23 cellular contexts compared by ENCODE assay signal in the genomic region with DNA sequence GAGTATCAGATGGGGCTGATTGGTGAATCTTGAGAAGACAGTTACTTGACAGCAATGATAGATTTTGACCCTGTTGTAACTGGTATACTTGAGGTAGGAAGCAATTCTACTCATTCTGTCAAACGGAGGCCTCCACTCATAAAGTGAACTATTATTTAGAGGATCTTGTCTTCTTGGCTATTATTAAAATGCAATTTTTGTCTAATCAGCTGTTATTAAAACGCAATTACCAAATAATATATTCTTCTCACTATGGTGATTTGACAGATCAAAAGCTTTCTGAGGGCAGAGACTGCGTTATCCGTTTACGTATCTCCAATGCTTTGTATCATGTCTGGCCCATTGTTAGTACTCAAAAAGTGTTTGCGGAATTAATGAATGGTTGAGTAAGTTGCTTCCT.
"Had no signal": no experiment of that assay in that cellular context is flagged by ENCODE, and none has a peak within 500 bp of the region (broad histone marks: within the 10 kb centered on the region; RNA-seq: fewer than 3 reads in every experiment).

No MANE protein-coding gene starts in this region.

- H3K4me3 ChIP-seq: SJSA1, SK-N-MC had no signal

- DNase-seq: Kasumi-1, MM.1S, NCI-H1092 treated with DMSO at 0.1 percent for 48 hours, NCI-H1694 treated with DMSO at 0.1 percent for 48 hours, NCI-H1930, NCI-H2081, NCI-H2107, NCI-H226, NCI-H446, NCI-H510A, NCI-H524 treated with DMSO at 0.1 percent for 48 hours, NCI-H774, Right ventricle myocardium superior, RPMI8226, SIG-M5, T-helper 1 cell, T-helper 17 cell had no signal

- ATAC-seq: T-helper 17 cell had no signal

- H3K36me3 ChIP-seq: SJSA1 had no signal

- H3K27ac ChIP-seq: HL-60, KMS-11, SJSA1, SK-N-MC had no signal

- H3K27me3 ChIP-seq: SJSA1 had no signal

- FAIRE-seq: HTR-8/SVneo, RCC 7860 had no signal

- H3K4me2 ChIP-seq: KMS-11 had no signal

- H3K4me1 ChIP-seq: SJSA1 had no signal

- H3K9ac ChIP-seq: KMS-11 had no signal
